8 cellular contexts compared by ENCODE assay signal in the genomic region with DNA sequence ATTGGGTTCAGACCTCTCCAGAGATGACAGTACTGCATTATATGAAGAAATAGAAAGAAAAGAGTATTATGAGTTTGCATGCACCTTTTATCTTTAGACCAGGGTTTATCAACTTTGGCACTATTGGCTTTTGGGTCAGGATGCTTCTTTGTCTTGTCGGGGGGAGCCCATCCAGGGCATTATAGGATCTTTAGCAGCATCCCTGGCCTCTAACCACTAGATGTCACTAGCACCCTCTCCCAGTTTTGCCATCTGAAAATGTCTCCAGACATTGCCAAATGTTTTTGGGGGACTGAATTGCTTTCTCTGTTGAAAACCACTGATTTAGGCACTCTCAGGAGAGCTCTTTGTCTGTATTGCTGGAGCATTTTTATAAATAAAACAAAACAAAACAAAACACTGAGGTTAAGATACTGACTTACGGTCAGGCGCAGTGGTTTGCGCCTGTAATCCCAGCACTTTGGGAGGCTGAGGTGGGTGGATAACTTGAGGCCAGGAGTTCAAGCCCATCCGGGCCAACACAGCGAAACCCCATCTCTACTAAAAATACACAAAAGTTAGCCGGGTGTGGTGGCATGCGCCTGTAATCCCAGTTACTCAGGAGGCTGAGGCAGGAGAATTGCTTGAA. TPM values are rescaled to one million over a fixed set of nuclear protein-coding genes. Genes with fewer than 3 reads are reported as not detected.
DNase-seq lines count a peak whose midpoint lies in the region; ATAC-seq and TF ChIP-seq lines count a peak whose summit lies in the region.

No MANE protein-coding gene starts in this region.

- H3K18ac ChIP-seq in IMR-90 (ENCODE audit: low read depth, low read length), result no peak overlapping the region

- H3K9ac ChIP-seq in IMR-90 (ENCODE audit: low read depth, low read length), result no peak overlapping the region

- peak; percentile 80 for TF ChIP-seq CTCF in IMR-90 (conservative IDR thresholded peaks at IDR 0.05; ENCODE audit: low read depth, low read length)
- TF ChIP-seq CTCF in WI38 (IDR thresholded peaks at IDR 0.05; ENCODE audit: low read depth, low read length), result peak; percentile 88
- TF ChIP-seq CTCF in epithelial cell of proximal tubule (conservative IDR thresholded peaks at IDR 0.05; ENCODE audit: low read depth, low read length), result peak; percentile 71
- peak; percentile 90 for TF ChIP-seq CTCF in osteoblast (IDR thresholded peaks at IDR 0.05; ENCODE audit: extremely low read depth, low read depth, low read length)

- H3K56ac ChIP-seq in IMR-90 (ENCODE audit: extremely low read depth, insufficient read depth, low read length), result no peak overlapping the region

- in situ Hi-C loops in IMR-90 (cut with MboI; ENCODE audit: low sequenced_read_pairs), result no loop called here

- peak; percentile 25 for DNase-seq in stimulated activated CD4-positive, alpha-beta T cell treated with anti-CD3 and anti-CD28 coated beads, Interleukin-15, amount 100 ng/mL, for 24 hours
- DNase-seq in stimulated activated CD4-positive, alpha-beta T cell treated with anti-CD3 and anti-CD28 coated beads, Interleukin-12 subunit alpha, Interleukin-12 subunit beta, amount 100 ng/mL, for 4 hours, result no peak
- DNase-seq in IMR-90 (peak; percentile 41), epithelial cell of proximal tubule (ENCODE audit: low read depth) (no peak), osteoblast (ENCODE audit: insufficient read length, low spot score, missing footprints) (peak; percentile 82)

- ATAC-seq in IMR-90 (ENCODE audit: low read depth) (peak; percentile 86), HG03159 (IDR thresholded peaks at IDR 0.05; ENCODE audit: unreplicated experiment) (no peak), GM21528 (IDR thresholded peaks at IDR 0.05; ENCODE audit: low FRiP score, unreplicated experiment) (no peak)

- H3K14ac ChIP-seq in IMR-90 (replicated peaks; ENCODE audit: low read depth, low read length), result no peak overlapping the region

- no TSS peak for BruUV-seq in IMR-90 (replicated peaks; lab: Mats Ljungman, UMichigan)

- no peak overlapping the region for H2BK20ac ChIP-seq in IMR-90 (ENCODE audit: low read depth, low read length)

- TF ChIP-seq RAD21 in IMR-90 (IDR thresholded peaks at IDR 0.05; ENCODE audit: low read length), result peak; percentile 76

- dilution Hi-C loops in IMR-90 (cut with HindIII; ENCODE audit: low sequenced_read_pairs, unreplicated experiment), result no loop called here

- H3K4me3 ChIP-seq in IMR-90 (ENCODE audit: insufficient read depth, low read depth, low read length) (no peak overlapping the region), WI38 (ENCODE audit: low read depth, low read length) (no peak overlapping the region), epithelial cell of proximal tubule (ENCODE audit: low read depth, low read length) (no peak overlapping the region), osteoblast (ENCODE audit: insufficient read depth, low read length) (no peak overlapping the region)

- no peaks in the 10 kb centered on the region for H3K9me3 ChIP-seq in IMR-90 (ENCODE audit: control insufficient read depth, insufficient read depth, low read length)
- no peaks in the 10 kb centered on the region for H3K9me3 ChIP-seq in osteoblast (ENCODE audit: low read depth, low read length)

- H4K5ac ChIP-seq in IMR-90 (ENCODE audit: low read depth, low read length), result no peak overlapping the region

- no peak overlapping the region for H3K27ac ChIP-seq in IMR-90 (ENCODE audit: insufficient read depth, low read length)
- no peak overlapping the region for H3K27ac ChIP-seq in osteoblast (ENCODE audit: low read depth, low read length)

- no peaks in the 10 kb centered on the region for H3K79me2 ChIP-seq in osteoblast (ENCODE audit: insufficient read depth, low read length)

- H2BK120ac ChIP-seq in IMR-90 (ENCODE audit: low read depth, low read length), result no peak overlapping the region

- no peak overlapping the region for H2BK15ac ChIP-seq in IMR-90 (ENCODE audit: low read depth, low read length)

- H3K36me3 ChIP-seq in IMR-90 (ENCODE audit: control insufficient read depth, insufficient read depth, low read length), result no peaks in the 10 kb centered on the region
- no peaks in the 10 kb centered on the region for H3K36me3 ChIP-seq in osteoblast (ENCODE audit: insufficient read depth, low read length)

- no peaks in the 10 kb centered on the region; the same call in 1 of the 2 replicates for H4K20me1 ChIP-seq in IMR-90 (ENCODE audit: insufficient read depth, low read length)
- no peaks in the 10 kb centered on the region for H4K20me1 ChIP-seq in osteoblast (ENCODE audit: insufficient read depth, low read length)

- H3K4me1 ChIP-seq in IMR-90 (ENCODE audit: control insufficient read depth, insufficient read depth, low read length) (no peaks in the 10 kb centered on the region), osteoblast (ENCODE audit: insufficient read depth, low read length) (no peaks in the 10 kb centered on the region)

- H2AFZ ChIP-seq in IMR-90 (replicated peaks; ENCODE audit: low read length, poor library complexity), result no peak overlapping the region
- H2AFZ ChIP-seq in osteoblast (ENCODE audit: low read length), result no peak overlapping the region

- no peaks in the 10 kb centered on the region for H3K79me1 ChIP-seq in IMR-90 (ENCODE audit: low read depth in 1 of 2, low read length in 2 of 2)

- H2AK5ac ChIP-seq in IMR-90 (ENCODE audit: low read depth, low read length), result no peak overlapping the region

- H3K23ac ChIP-seq in IMR-90 (ENCODE audit: low read depth, low read length), result no peak overlapping the region

- no peak overlapping the region for H2BK5ac ChIP-seq in IMR-90 (ENCODE audit: low read depth, low read length, poor library complexity, severe bottlenecking)

- CTCF ChIA-PET in IMR-90 (lab: Yijun Ruan, JAX), result interaction anchor here (0.6 kb wide), 2 partner anchors 28 to 825 kb away, joined by 3 read pairs; a partner anchor contains a TSS

- H2AK9ac ChIP-seq in IMR-90 (replicated peaks; ENCODE audit: low read depth, low read length, poor library complexity), result no peak overlapping the region

- no peak overlapping the region for H4K91ac ChIP-seq in IMR-90 (ENCODE audit: insufficient read depth, low read depth, low read length)

- H4K8ac ChIP-seq in IMR-90 (ENCODE audit: low read depth in 2 of 2, low read length in 2 of 2), result no peak overlapping the region

- no CpG with 5 or more reads among the region's 8 CpGs for WGBS in IMR-90 (ENCODE audit: extremely low coverage in 2 of 2, insufficient read length in 1 of 2), 2 experiments

- H3K9me1 ChIP-seq in IMR-90 (ENCODE audit: insufficient read depth, low read length), result no peaks in the 10 kb centered on the region

- H3K27me3 ChIP-seq in IMR-90 (ENCODE audit: control insufficient read depth, insufficient read depth, low read length) (no peaks in the 10 kb centered on the region), osteoblast (ENCODE audit: insufficient read depth, low read length) (no peaks in the 10 kb centered on the region)

- intact Hi-C loops in IMR-90 (cut with micrococcal nuclease), result loop anchor here (1.0 to 5.0 kb wide), 3 partner anchors 675 to 936 kb away; no protein-coding TSS in a partner anchor

- TF ChIP-seq POLR2A in IMR-90 (IDR thresholded peaks at IDR 0.05; ENCODE audit: low read depth, low read length), result no peak

- H3K4me2 ChIP-seq in IMR-90 (ENCODE audit: low read depth, low read length) (no peak overlapping the region), osteoblast (ENCODE audit: insufficient read depth, low read length) (no peak overlapping the region)

- POLR2A ChIA-PET in IMR-90 (lab: Charles Lee; ENCODE audit: unreplicated experiment), result no interaction called here

- no peak overlapping the region for H3K4ac ChIP-seq in IMR-90 (ENCODE audit: low read depth, low read length)

TF ChIP-seq in IMR-90, 13 proteins besides CTCF, POLR2A, EP300 and RAD21:
- TF ChIP-seq CEBPB (IDR thresholded peaks at IDR 0.05; ENCODE audit: low read depth, low read length) (peak; percentile 28; the same call in 1 of the 2 replicates), MAFK (IDR thresholded peaks at IDR 0.05; ENCODE audit: low read depth, low read length) (no peak), RFX5 (IDR thresholded peaks at IDR 0.05; ENCODE audit: low read depth, low read length) (no peak), SMC3 (IDR thresholded peaks at IDR 0.05; ENCODE audit: low read depth, low read length) (peak; percentile 58), RCOR1 (IDR thresholded peaks at IDR 0.05; ENCODE audit: insufficient replicate concordance, low read length) (no peak), BHLHE40 (IDR thresholded peaks at IDR 0.05; ENCODE audit: low read depth, low read length) (no peak), CHD1 (IDR thresholded peaks at IDR 0.05; ENCODE audit: low read depth, low read length) (no peak), MAZ (IDR thresholded peaks at IDR 0.05; ENCODE audit: borderline replicate concordance, low read depth, low read length) (no peak), NFE2L2 (IDR thresholded peaks at IDR 0.05; ENCODE audit: low read depth, low read length) (no peak)
- TF ChIP-seq, protein P1, sequence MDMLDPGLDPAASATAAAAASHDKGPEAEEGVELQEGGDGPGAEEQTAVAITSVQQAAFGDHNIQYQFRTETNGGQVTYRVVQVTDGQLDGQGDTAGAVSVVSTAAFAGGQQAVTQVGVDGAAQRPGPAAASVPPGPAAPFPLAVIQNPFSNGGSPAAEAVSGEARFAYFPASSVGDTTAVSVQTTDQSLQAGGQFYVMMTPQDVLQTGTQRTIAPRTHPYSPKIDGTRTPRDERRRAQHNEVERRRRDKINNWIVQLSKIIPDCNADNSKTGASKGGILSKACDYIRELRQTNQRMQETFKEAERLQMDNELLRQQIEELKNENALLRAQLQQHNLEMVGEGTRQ (IDR thresholded peaks at IDR 0.05; ENCODE audit: low read depth, low read length), result no peak

RNA-seq across cellular contexts. Expression of a gene that starts 23.6 kb away (rescaled TPM):
- total RNA-seq in IMR-90 (2012; rRNA removed) (4.7 and 5.4 TPM in 2 replicates), epithelial cell of proximal tubule (0.94 and 2.4 TPM in 2 replicates), osteoblast (6.9 and 10.0 TPM in 2 replicates)
- polyA plus RNA-seq in IMR-90 (2012; rRNA removed), result 2.7 and 3.5 TPM in 2 replicates
- polyA plus RNA-seq in IMR-90 (2012; cell fraction: cytosol; rRNA removed), result 0.97 and 1.3 TPM in 2 replicates
- 1.2 and 5.4 TPM in 2 replicates for polyA plus RNA-seq in IMR-90 (2012; cell fraction: nucleus; rRNA removed; ENCODE audit: low replicate concordance)

RNA-seq across cellular contexts. Expression of a gene that starts 28.6 kb away (rescaled TPM):
- total RNA-seq in IMR-90 (2012; rRNA removed) (4.7 and 6.9 TPM in 2 replicates), epithelial cell of proximal tubule (3.1 and 4.6 TPM in 2 replicates), osteoblast (2.9 and 4.1 TPM in 2 replicates)
- 9.0 and 11.3 TPM in 2 replicates for polyA plus RNA-seq in IMR-90 (2012; rRNA removed)
- polyA plus RNA-seq in IMR-90 (2012; cell fraction: cytosol; rRNA removed), result 2.1 and 2.3 TPM in 2 replicates
- polyA plus RNA-seq in IMR-90 (2012; cell fraction: nucleus; rRNA removed; ENCODE audit: low replicate concordance), result 5.0 and 28.0 TPM in 2 replicates

Comparison
In these comparisons a context has a peak if more than half of its experiments do, and no peak if none do; other contexts are left out.
1. DNase-seq: peak in stimulated activated CD4-positive, alpha-beta T cell treated with anti-CD3 and anti-CD28 coated beads, Interleukin-15, amount 100 ng/mL, for 24 hours (single experiment), IMR-90 (single experiment) and osteoblast (single experiment); none in stimulated activated CD4-positive, alpha-beta T cell treated with anti-CD3 and anti-CD28 coated beads, Interleukin-12 subunit alpha, Interleukin-12 subunit beta, amount 100 ng/mL, for 4 hours (single experiment) and epithelial cell of proximal tubule (single experiment).
2. Peak in every context shown above with its lines, with median percentiles within 50 percentile points of each other: CTCF ChIP-seq.